18 cellular contexts compared by ENCODE assay signal in genomic region chr1:223109581-223110026, GRCh38. TPM values are rescaled to one million over a fixed set of nuclear protein-coding genes. Genes with fewer than 3 reads are reported as not detected.
DNase-seq lines count a peak whose midpoint lies in the region; TF ChIP-seq lines count a peak whose summit lies in the region.
"Had no signal": no experiment of that assay in that cellular context is flagged by ENCODE, and none has a peak within 500 bp of the region (broad histone marks: within the 10 kb centered on the region; RNA-seq: fewer than 3 reads in every experiment).

No MANE protein-coding gene starts in this region.

- no TSS peak for BruUV-seq in Caco-2 (replicated peaks; lab: Mats Ljungman, UMichigan)
- BruUV-seq in mammary epithelial cell (replicated peaks; lab: Mats Ljungman, UMichigan), result no TSS peak

- peaks cover 19% of the 10 kb centered on the region for H3K4me1 ChIP-seq in Caco-2
- peaks cover 4% of the 10 kb centered on the region for H3K4me1 ChIP-seq in mammary epithelial cell (ENCODE audit: insufficient read depth, low read length)
- H3K4me1 ChIP-seq in liver (ENCODE audit: control insufficient read depth in 4 of 4, insufficient read depth in 4 of 4, low read length in 3 of 4), result peaks cover 0 to 4% (median 0%) of the 10 kb centered on the region in 4 donors
- H3K4me1 ChIP-seq: tibial nerve had no signal

- no peaks in the 10 kb centered on the region for H4K20me1 ChIP-seq in mammary epithelial cell (ENCODE audit: insufficient read depth, low read length)

- dilution Hi-C loops in mammary epithelial cell (cut with HindIII; ENCODE audit: low sequenced_read_pairs), result no loop called here

- H3K9me3 ChIP-seq in Caco-2, result no peaks in the 10 kb centered on the region
- no peaks in the 10 kb centered on the region for H3K9me3 ChIP-seq in mammary epithelial cell (replicated peaks; ENCODE audit: insufficient read depth, low read length)
- no peaks in the 10 kb centered on the region for H3K9me3 ChIP-seq in liver (ENCODE audit: control insufficient read depth in 4 of 4, low read length in 3 of 4)
- H3K9me3 ChIP-seq: neutrophil, tibial nerve had no signal

- H3K36me3 ChIP-seq in Caco-2 (ENCODE audit: control insufficient read depth, insufficient read depth, low read length) (no peaks in the 10 kb centered on the region), mammary epithelial cell (ENCODE audit: insufficient read depth, low read length) (no peaks in the 10 kb centered on the region), liver (ENCODE audit: control insufficient read depth in 4 of 4, insufficient read depth in 3 of 4, low read depth in 1 of 4, low read length in 3 of 4) (no peaks in the 10 kb centered on the region)
- H3K36me3 ChIP-seq: neutrophil had no signal

- no peak overlapping the region for H3K4me2 ChIP-seq in mammary epithelial cell (ENCODE audit: insufficient read depth, low read depth, low read length)

- POLR2A ChIA-PET in Caco-2 (lab: Charles Lee), result no interaction called here

- peaks cover 15% of the 10 kb centered on the region for H3K9me3 Mint-ChIP-seq in Caco-2 (ENCODE audit: unreplicated experiment)
- H3K9me3 Mint-ChIP-seq: activated T-helper 1 cell treated with anti-CD3 and anti-CD28 coated beads, Interleukin-12 subunit alpha, Interleukin-12 subunit beta, Interleukin-2, Interleukin-4 antibody, amounts not matched to agents 30 ng/mL and 10 ng/mL and 1 ng/mL, durations not matched to agents 14 hours and 24 hours and 36 hours had no signal

- H3K9ac ChIP-seq in mammary epithelial cell (ENCODE audit: insufficient read depth, low read length), result no peak overlapping the region
- no peak overlapping the region for H3K9ac ChIP-seq in liver (ENCODE audit: low read depth in 1 of 2, low read length in 2 of 2)

- WGBS in mammary epithelial cell (ENCODE audit: low coverage, missing lambda C conversion rate), result 74% methylated on average over 3 of the region's 3 CpGs
- 69% methylated on average over 3 of the region's 3 CpGs for WGBS in liver

- no peaks in the 10 kb centered on the region for H3K36me3 Mint-ChIP-seq in Caco-2 (ENCODE audit: insufficient read depth, unreplicated experiment)

- no peaks in the 10 kb centered on the region for H3K79me2 ChIP-seq in mammary epithelial cell (ENCODE audit: insufficient read depth, low read length)

- TF ChIP-seq RAD21 in liver (IDR thresholded peaks at IDR 0.05), result no peak

- H3K4me3 ChIP-seq in Caco-2 (ENCODE audit: low read depth, low read length), result no peak overlapping the region
- H3K4me3 ChIP-seq in mammary epithelial cell (replicated peaks in 1 of 3; ENCODE audit: insufficient read depth in 1 of 3, low read depth in 2 of 3, low read length in 3 of 3), result no peak overlapping the region
- no peak overlapping the region for H3K4me3 ChIP-seq in liver (ENCODE audit: low read depth in 1 of 3, low read length in 3 of 3)
- H3K4me3 ChIP-seq: tibial nerve had no signal

- no peak overlapping the region for H3K4me3 Mint-ChIP-seq in Caco-2 (ENCODE audit: unreplicated experiment)
- H3K4me3 Mint-ChIP-seq: activated T-helper 1 cell treated with anti-CD3 and anti-CD28 coated beads, Interleukin-12 subunit alpha, Interleukin-12 subunit beta, Interleukin-2, Interleukin-4 antibody, amounts not matched to agents 30 ng/mL and 10 ng/mL and 1 ng/mL, durations not matched to agents 14 hours and 24 hours and 36 hours had no signal

- no peaks in the 10 kb centered on the region for H3K27me3 Mint-ChIP-seq in Caco-2 (ENCODE audit: insufficient read depth, unreplicated experiment)

- peak; percentile 14 to 63 for DNase-seq in Caco-2
- DNase-seq in DMS53 treated with DMSO at 0.1 percent for 48 hours (lab: John Stamatoyannopoulos, UW; ENCODE audit: unreplicated experiment), result peak; percentile 44
- DNase-seq in mammary epithelial cell, result peak; percentile 37
- DNase-seq in NCI-H526 (lab: John Stamatoyannopoulos, UW), result no peak
- no peak for DNase-seq in H4 (ENCODE audit: low spot score)
- DNase-seq in NCI-H2029 (lab: John Stamatoyannopoulos, UW), result no peak
- DNase-seq in T-helper 1 cell, result no peak
- DNase-seq: activated CD4-positive, alpha-beta T cell treated with anti-CD3 and anti-CD28 coated beads, Interleukin-2, amount 50 U/mL, for 1 hour; amniotic stem cell; DMS 273 treated with DMSO at 0.1 percent for 48 hours; H7; NCI-H187; stimulated activated CD4-positive, alpha-beta T cell treated with anti-CD3 and anti-CD28 coated beads, Interleukin-4, amount 100 ng/mL, for 4 hours; T-helper 9 cell had no signal

- H3K27me3 ChIP-seq in Caco-2 (replicated peaks; ENCODE audit: control insufficient read depth, insufficient read depth, low read length) (no peaks in the 10 kb centered on the region; the same call in 1 of the 2 replicates), mammary epithelial cell (ENCODE audit: insufficient read depth, low read length) (no peaks in the 10 kb centered on the region), liver (ENCODE audit: control insufficient read depth in 4 of 4, insufficient read depth in 4 of 4, low read length in 3 of 4) (no peaks in the 10 kb centered on the region)
- H3K27me3 ChIP-seq: neutrophil, tibial nerve had no signal

- H3K27ac Mint-ChIP-seq in Caco-2 (ENCODE audit: unreplicated experiment), result no peak overlapping the region
- H3K27ac Mint-ChIP-seq: activated T-helper 1 cell treated with anti-CD3 and anti-CD28 coated beads, Interleukin-12 subunit alpha, Interleukin-12 subunit beta, Interleukin-2, Interleukin-4 antibody, amounts not matched to agents 30 ng/mL and 10 ng/mL and 1 ng/mL, durations not matched to agents 14 hours and 24 hours and 36 hours had no signal

- no peak overlapping the region for H2AFZ ChIP-seq in mammary epithelial cell (ENCODE audit: low read depth, low read length)

- intact Hi-C loops in Caco-2 (cut with micrococcal nuclease; ENCODE audit: unreplicated experiment) (no loop called here), mammary epithelial cell (cut with micrococcal nuclease) (no loop called here)

- H3K27ac ChIP-seq in mammary epithelial cell (ENCODE audit: insufficient read depth, low read depth, low read length), result no peak overlapping the region
- no peak overlapping the region for H3K27ac ChIP-seq in liver (ENCODE audit: low read depth in 1 of 2, low read length in 2 of 2)
- H3K27ac ChIP-seq: neutrophil, tibial nerve had no signal

- in situ Hi-C loops in mammary epithelial cell (cut with MboI; ENCODE audit: low sequenced_read_pairs in 2 of 2), result no loop called here

- H3K4me1 Mint-ChIP-seq in Caco-2 (ENCODE audit: low read depth, unreplicated experiment), result peaks cover 17% of the 10 kb centered on the region

- CTCF ChIA-PET in Caco-2 (lab: Charles Lee), result interaction anchor here (1.8 kb wide), 1 partner anchor 24 kb away, joined by 6 read pairs; no protein-coding TSS in a partner anchor
- CTCF ChIA-PET in mammary epithelial cell (lab: Charles Lee; ENCODE audit: low non-redundant PET), result no interaction called here

- TF ChIP-seq CTCF in Caco-2 (IDR thresholded peaks at IDR 0.05; ENCODE audit: insufficient read depth in 1 of 2, low read depth in 1 of 2, low read length in 1 of 2, severe bottlenecking in 1 of 2, unreplicated experiment in 1 of 2) (no peak), mammary epithelial cell (conservative IDR thresholded peaks at IDR 0.05 in 1 of 2, IDR thresholded peaks at IDR 0.05 in 1 of 2; ENCODE audit: extremely low read depth in 1 of 2, insufficient read depth in 1 of 2, low read depth in 1 of 2, low read length in 2 of 2) (no peak), liver (IDR thresholded peaks at IDR 0.05; ENCODE audit: low read depth, low read length, missing input control) (no peak)

TF ChIP-seq in liver, 16 proteins besides CTCF, POLR2A, EP300 and RAD21 (continues in another document):
- TF ChIP-seq GABPA (IDR thresholded peaks at IDR 0.05 in 1 of 2, conservative IDR thresholded peaks at IDR 0.05 in 1 of 2) (no peak), EGR1 (IDR thresholded peaks at IDR 0.05; ENCODE audit: low read depth in 2 of 2) (no peak), FOXA2 (IDR thresholded peaks at IDR 0.05) (peak; percentile 11), MAX (IDR thresholded peaks at IDR 0.05) (peak; percentile 22), NR2F2 (IDR thresholded peaks at IDR 0.05) (no peak), YY1 (IDR thresholded peaks at IDR 0.05) (peak; percentile 16), HNF4A (conservative IDR thresholded peaks at IDR 0.05) (peak; percentile 94 to 95), HNF4G (IDR thresholded peaks at IDR 0.05) (peak; percentile 82), RXRA (IDR thresholded peaks at IDR 0.05) (peak; percentile 63 to 81)
- TF ChIP-seq, protein P1, sequence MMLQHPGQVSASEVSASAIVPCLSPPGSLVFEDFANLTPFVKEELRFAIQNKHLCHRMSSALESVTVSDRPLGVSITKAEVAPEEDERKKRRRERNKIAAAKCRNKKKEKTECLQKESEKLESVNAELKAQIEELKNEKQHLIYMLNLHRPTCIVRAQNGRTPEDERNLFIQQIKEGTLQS (IDR thresholded peaks at IDR 0.05), result no peak

RNA-seq across cellular contexts. Expression of gene TLR5, which starts 33.4 kb away (rescaled TPM):
- 1.8 TPM in 2 replicates for total RNA-seq in Caco-2 (2022)
- total RNA-seq in mammary epithelial cell, result 1 to 10 TPM; 1.3 to 1.5 TPM
- 1.1 TPM for polyA plus RNA-seq in mammary epithelial cell
- not detected for polyA minus RNA-seq in mammary epithelial cell
- 1 to 10 TPM in 1 of 2 donors, under 1 TPM in 1; 0.93 to 2.4 TPM for total RNA-seq in liver
- 1 to 10 TPM; 1.1 to 2.0 TPM for polyA plus RNA-seq in liver
- total RNA-seq in H4 (2014; rRNA removed; shearing (Covaris generic)), result 2.1 TPM in 1 of 2 replicates, not detected in the other
- total RNA-seq: activated T-helper 1 cell treated with anti-CD3 and anti-CD28 coated beads, Interleukin-12 subunit alpha, Interleukin-12 subunit beta, Interleukin-2, Interleukin-4 antibody, amounts not matched to agents 30 ng/mL and 10 ng/mL and 1 ng/mL, durations not matched to agents 14 hours and 24 hours and 36 hours had no signal

Comparison
In these comparisons a context has a peak if more than half of its experiments do, and no peak if none do; other contexts are left out.
1. DNase-seq: peak in Caco-2 (2 of 2), DMS53 treated with DMSO at 0.1 percent for 48 hours (single experiment) and mammary epithelial cell (single experiment); none in NCI-H526 (0 of 2), H4 (single experiment), NCI-H2029 (single experiment) and T-helper 1 cell (0 of 5).